ENCODE assay signal across 9 cellular contexts in the genomic region with DNA sequence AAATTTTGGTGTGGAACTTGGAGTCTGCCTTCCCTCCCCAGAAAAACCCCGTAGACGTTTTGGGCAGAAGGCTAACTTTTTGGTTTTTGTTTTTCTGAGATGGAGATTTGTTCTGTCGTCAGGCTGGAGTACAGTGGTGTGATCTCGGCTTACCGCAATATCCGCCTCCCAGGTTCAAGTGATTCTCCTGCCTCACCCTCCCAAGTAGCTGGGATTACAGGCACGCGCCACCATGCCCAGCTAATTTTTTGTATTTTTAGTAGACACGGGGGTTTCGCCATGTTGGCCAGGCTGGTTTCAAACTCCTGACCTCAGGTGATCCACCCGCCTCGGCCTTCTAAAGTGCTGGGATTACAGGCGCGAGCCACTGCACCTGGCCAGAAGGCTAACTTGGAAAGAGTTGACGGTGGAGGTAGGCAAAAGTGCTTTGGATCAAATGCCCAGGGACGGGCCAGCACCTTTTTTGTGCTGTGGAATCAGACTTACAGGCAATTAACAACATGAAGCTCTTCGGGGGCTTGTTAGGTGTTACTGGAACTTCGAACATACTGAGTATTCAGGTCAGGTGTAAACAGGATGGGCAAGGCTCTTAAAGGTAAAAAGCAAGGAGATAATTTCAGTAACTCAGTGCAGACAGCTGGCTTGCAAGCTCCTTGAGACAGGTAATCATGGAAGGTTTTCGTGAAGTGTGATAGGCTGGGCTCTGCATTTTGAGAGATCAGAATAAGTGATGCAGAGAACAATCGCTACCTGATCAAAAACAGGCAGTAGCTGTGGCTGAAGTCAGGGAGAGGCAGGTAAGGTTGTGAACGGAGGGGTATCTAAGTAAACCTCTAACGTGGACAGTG. TPM values are rescaled to one million over a fixed set of nuclear protein-coding genes. Genes with fewer than 3 reads are reported as not detected.
A peak's percentile ranks its signal among the peaks of the same experiment; 100 is the strongest.
DNase-seq lines count a peak whose midpoint lies in the region; ATAC-seq and TF ChIP-seq lines count a peak whose summit lies in the region.
"Had no signal": no experiment of that assay in that cellular context is flagged by ENCODE, and none has a peak within 500 bp of the region (broad histone marks: within the 10 kb centered on the region; RNA-seq: fewer than 3 reads in every experiment).

No MANE protein-coding gene starts in this region.

- H3K27ac Mint-ChIP-seq in T-helper 17 cell, result peak overlapping the region; percentile 98

- no peaks in the 10 kb centered on the region for H3K9me3 ChIP-seq in T-helper 17 cell (ENCODE audit: control insufficient read depth, low read length, poor library complexity, severe bottlenecking)

- H3K4me1 Mint-ChIP-seq in T-helper 17 cell, result peaks cover 41% of the 10 kb centered on the region

- no peak for ATAC-seq in T-helper 17 cell

- TF ChIP-seq CTCF in foreskin fibroblast (IDR thresholded peaks at IDR 0.05; ENCODE audit: low read depth, low read length), result no peak

- peak overlapping the region in 18 of 21 experiments; percentile 83 to 99 (median 97) for H3K27ac ChIP-seq in skin epidermis

- DNase-seq in NCI-H510A treated with DMSO at 0.1 percent for 48 hours (lab: John Stamatoyannopoulos, UW) (peak; percentile 6), NCI-H510A (lab: John Stamatoyannopoulos, UW) (no peak), T-helper 17 cell (no peak), foreskin fibroblast (no peak), DMS79 (lab: John Stamatoyannopoulos, UW) (no peak), NK-92 (lab: John Stamatoyannopoulos, UW; ENCODE audit: unreplicated experiment) (no peak), NCI-H1694 (lab: John Stamatoyannopoulos, UW) (no peak)

- peak overlapping the region; percentile 98 for H3K4me3 Mint-ChIP-seq in T-helper 17 cell

- H3K36me3 Mint-ChIP-seq in T-helper 17 cell (ENCODE audit: low read depth), result peaks cover 6% of the 10 kb centered on the region

- no peaks in the 10 kb centered on the region for H3K27me3 Mint-ChIP-seq in T-helper 17 cell

- H3K4me3 ChIP-seq in foreskin fibroblast (ENCODE audit: low read depth in 1 of 2, low read length in 2 of 2), result peak overlapping the region; percentile 73 to 81
- H3K4me3 ChIP-seq in skin epidermis, result peak overlapping the region in 6 of 7 experiments; percentile 53 to 86 (median 82)

RNA-seq across cellular contexts. Expression of a gene that starts 1.8 kb away (rescaled TPM):
- 10 to 100 TPM; 45.2 to 48.1 TPM for total RNA-seq in T-helper 17 cell

RNA-seq across cellular contexts. Expression of a gene that starts 4.9 kb away (rescaled TPM):
- 10 to 100 TPM; 66.1 to 66.8 TPM for total RNA-seq in T-helper 17 cell

RNA-seq across cellular contexts. Expression of a gene that starts 6.0 kb away (rescaled TPM):
- total RNA-seq in T-helper 17 cell, result 1 to 10 TPM; 5.1 TPM

RNA-seq across cellular contexts. Expression of a gene that starts 29.5 kb away (rescaled TPM):
- total RNA-seq in T-helper 17 cell, result 1 to 10 TPM; 1.4 to 1.7 TPM
- total RNA-seq: renal cortical epithelial cell had no signal

RNA-seq across cellular contexts. Expression of a gene that starts 44.5 kb away (rescaled TPM):
- total RNA-seq in T-helper 17 cell, result 100 to 1,000 TPM in 1 of 2 donors, 10 to 100 TPM in 1; 94.7 to 104 TPM
